ENCODE assay signal across 8 cellular contexts in the genomic region with DNA sequence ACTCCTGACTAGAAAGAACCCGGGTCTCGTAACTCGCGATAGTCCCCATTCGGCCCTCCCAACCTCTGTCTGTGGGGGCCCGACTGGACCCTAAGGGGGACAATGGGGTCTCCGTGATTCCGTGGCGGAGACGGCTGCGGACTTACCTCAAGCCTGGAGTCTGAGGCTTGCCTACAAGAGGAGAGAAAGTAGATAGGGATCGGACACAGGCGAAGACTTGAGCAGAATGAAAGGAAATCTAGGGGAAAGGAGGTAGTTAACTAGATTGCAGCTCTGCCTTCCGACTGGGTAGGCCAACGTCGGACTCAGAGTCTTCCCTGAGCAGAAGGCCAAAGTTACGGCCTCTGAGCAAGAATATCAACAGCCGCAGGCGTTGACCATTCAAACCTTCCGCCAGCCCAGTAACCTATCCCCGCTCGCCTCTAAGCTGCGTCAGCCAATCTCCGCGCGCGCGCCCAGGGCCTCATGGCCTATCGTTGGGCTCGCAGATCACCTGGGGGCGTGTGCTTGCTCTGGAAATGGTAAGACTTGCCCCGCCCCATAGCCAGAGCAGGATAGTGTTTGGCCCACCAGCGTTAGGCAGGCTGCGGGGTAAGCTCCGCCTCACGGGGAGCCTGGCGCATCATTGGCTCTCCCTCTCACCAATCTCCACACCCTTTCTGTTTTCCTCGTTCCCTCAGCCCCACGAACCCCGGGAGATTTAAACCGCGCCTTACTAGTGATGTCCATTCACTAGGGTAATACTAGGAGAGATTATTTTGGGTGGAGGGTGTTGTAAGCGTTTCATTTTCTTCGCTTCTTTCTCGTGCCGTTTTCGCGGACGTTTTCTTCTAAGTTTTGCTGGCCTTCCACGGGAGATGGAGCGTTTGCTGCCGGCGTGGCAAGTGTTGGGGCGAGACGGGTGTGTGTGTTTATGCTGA.
DNase-seq lines count a peak whose midpoint lies in the region; ATAC-seq and TF ChIP-seq lines count a peak whose summit lies in the region.

A gene (minus strand): TSS at position 356 of the 920 bp plus-strand sequence. CDS start 624 bp downstream, outside the sequence.

- peak within 1 kb of the TSS; percentile 87 for H3K4me3 ChIP-seq in AG10803 (ENCODE audit: low read length)

- ATAC-seq in GM19035 (IDR thresholded peaks at IDR 0.05; ENCODE audit: unreplicated experiment) (peak; percentile 99), HG03342 (IDR thresholded peaks at IDR 0.05; ENCODE audit: unreplicated experiment) (peak; percentile 99)

- no peak for TF ChIP-seq CTCF in AG10803 (conservative IDR thresholded peaks at IDR 0.05; ENCODE audit: low read length)

- DNase-seq in AG10803 (ENCODE audit: low read depth) = peak; percentile 99
- DNase-seq in NCI-H345 treated with DMSO at 0.1 percent for 48 hours (lab: John Stamatoyannopoulos, UW; ENCODE audit: unreplicated experiment) = peak; percentile 98
- DNase-seq in activated CD4-positive, CD25-positive, alpha-beta regulatory T cell (lab: John Stamatoyannopoulos, UW) = peak; percentile 88 to 96 (median 94)
- DNase-seq in cerebellar cortex (ENCODE audit: low spot score) = peak; percentile 100
- DNase-seq in iris pigment epithelial cell (ENCODE audit: low read depth) = peak; percentile 100
- DNase-seq in stimulated activated CD4-positive, alpha-beta T cell treated with anti-CD3 and anti-CD28 coated beads, Interleukin-12 subunit alpha, Interleukin-12 subunit beta, amount 100 ng/mL, for 24 hours (ENCODE audit: low read depth in 2 of 2) = peak; percentile 90 to 95

Comparison
In these comparisons a context has a peak if more than half of its experiments do, and no peak if none do; other contexts are left out.
1. Peak in every context shown above with its lines: DNase-seq, ATAC-seq and H3K4me3 ChIP-seq.